ENCODE assay signal across 1 cellular context in the genomic region with DNA sequence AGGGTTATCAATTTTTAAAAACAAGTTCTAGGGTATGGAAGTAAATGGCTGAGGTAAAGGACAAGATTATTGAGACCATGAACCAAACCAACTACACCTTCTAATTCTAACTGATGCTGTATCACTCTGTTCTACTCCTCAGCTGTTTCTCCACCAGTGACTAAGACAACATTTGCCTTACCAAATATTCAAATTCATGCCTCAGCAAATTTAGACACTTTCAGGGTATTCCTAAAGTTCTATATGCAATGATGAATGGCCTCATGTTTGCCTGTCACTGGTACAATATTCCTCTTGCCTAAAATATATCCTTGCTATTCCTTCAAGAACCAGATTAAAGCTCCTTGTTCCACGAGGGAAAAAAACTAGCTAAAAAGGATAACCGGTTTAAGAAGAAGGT.
TF ChIP-seq lines count a peak whose summit lies in the region.

No MANE protein-coding gene starts in this region.

TF ChIP-seq in GM23338, 12 proteins besides CTCF, POLR2A, EP300 and RAD21:
- TF ChIP-seq ZNF462 (CRISPR knock-in tag; IDR thresholded peaks at IDR 0.05) (no peak), JUNB (IDR thresholded peaks at IDR 0.05; ENCODE audit: unreplicated experiment) (no peak), ZNF331 (CRISPR knock-in tag; IDR thresholded peaks at IDR 0.05; ENCODE audit: low read depth) (no peak), NANOG (IDR thresholded peaks at IDR 0.05; ENCODE audit: borderline replicate concordance) (no peak)
- TF ChIP-seq, protein P1, sequence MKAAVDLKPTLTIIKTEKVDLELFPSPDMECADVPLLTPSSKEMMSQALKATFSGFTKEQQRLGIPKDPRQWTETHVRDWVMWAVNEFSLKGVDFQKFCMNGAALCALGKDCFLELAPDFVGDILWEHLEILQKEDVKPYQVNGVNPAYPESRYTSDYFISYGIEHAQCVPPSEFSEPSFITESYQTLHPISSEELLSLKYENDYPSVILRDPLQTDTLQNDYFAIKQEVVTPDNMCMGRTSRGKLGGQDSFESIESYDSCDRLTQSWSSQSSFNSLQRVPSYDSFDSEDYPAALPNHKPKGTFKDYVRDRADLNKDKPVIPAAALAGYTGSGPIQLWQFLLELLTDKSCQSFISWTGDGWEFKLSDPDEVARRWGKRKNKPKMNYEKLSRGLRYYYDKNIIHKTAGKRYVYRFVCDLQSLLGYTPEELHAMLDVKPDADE (IDR thresholded peaks at IDR 0.05): no peak
